26 cellular contexts compared by ENCODE assay signal in the genomic region with DNA sequence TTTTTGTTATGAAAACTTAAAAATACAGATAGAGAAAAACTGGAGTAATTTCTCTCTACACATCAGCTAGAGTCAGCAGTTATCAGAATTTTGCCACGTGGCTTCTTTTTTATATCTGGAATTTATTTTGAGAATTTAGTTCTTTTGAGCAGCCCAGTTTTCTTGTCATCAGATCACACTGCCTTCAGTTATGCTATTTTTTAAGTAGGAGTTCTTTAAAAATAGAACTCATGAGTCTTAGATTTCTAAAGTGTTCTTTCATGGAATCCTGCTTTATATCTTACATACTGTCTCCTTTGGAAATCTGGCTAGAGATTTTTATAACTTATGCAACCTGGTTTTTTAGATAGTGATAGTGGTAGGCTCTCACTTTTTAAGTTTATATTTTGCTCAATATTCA. TPM values are rescaled to one million over a fixed set of nuclear protein-coding genes. Genes with fewer than 3 reads are reported as not detected.
"Had no signal": no experiment of that assay in that cellular context is flagged by ENCODE, and none has a peak within 500 bp of the region (broad histone marks: within the 10 kb centered on the region; RNA-seq: fewer than 3 reads in every experiment).

No MANE protein-coding gene starts in this region.

- DNase-seq: activated CD4-positive, alpha-beta memory T cell treated with anti-CD3 and anti-CD28 coated beads, Interleukin-2, amount 10 ng/mL, durations not matched to agents 7 days and 5 days; activated CD4-positive, alpha-beta T cell treated with anti-CD3 and anti-CD28 coated beads for 1 hour; activated CD4-positive, alpha-beta T cell treated with anti-CD3 and anti-CD28 coated beads for 4 hours; activated CD4-positive, alpha-beta T cell treated with anti-CD3 and anti-CD28 coated beads, Interleukin-2, amount 10 ng/mL, durations not matched to agents 7 days and 5 days; activated CD4-positive, alpha-beta T cell treated with anti-CD3 and anti-CD28 coated beads, Interleukin-2, amount 50 U/mL, for 4 hours; activated effector memory CD4-positive, alpha-beta T cell treated with Interleukin-2 at 50 U/mL for 16 hours; activated gamma-delta T cell treated with Interleukin-2 at 50 U/mL for 16 hours; activated naive CD4-positive, alpha-beta T cell treated with anti-CD3 and anti-CD28 coated beads, Interleukin-2, amount 50 U/mL, for 16 hours; activated naive CD4-positive, alpha-beta T cell treated with Interleukin-2 at 50 U/mL for 16 hours; activated T-cell treated with anti-CD3 and anti-CD28 coated beads, Interleukin-2, amount 50 U/mL, for 4 hours; amygdala; aorta; body of pancreas; colonic mucosa; effector memory CD8-positive, alpha-beta T cell; erythroblast; foreskin melanocyte; heart right ventricle; T-helper 2 cell had no signal

- H3K27ac ChIP-seq: body of pancreas, colonic mucosa, esophagus muscularis mucosa, gastroesophageal sphincter, heart right ventricle had no signal

- H3K4me3 ChIP-seq: body of pancreas, colonic mucosa, esophagus muscularis mucosa, gastroesophageal sphincter, heart right ventricle had no signal

- H3K9me3 ChIP-seq: body of pancreas, colonic mucosa, esophagus muscularis mucosa, gastroesophageal sphincter, heart right ventricle had no signal

- H3K4me1 ChIP-seq: colonic mucosa, esophagus muscularis mucosa, gastroesophageal sphincter, heart right ventricle had no signal

- H3K36me3 Mint-ChIP-seq: activated naive CD8-positive, alpha-beta T cell had no signal

- H3K36me3 ChIP-seq: colonic mucosa, gastroesophageal sphincter had no signal

- H3K27me3 Mint-ChIP-seq: activated CD4-positive, alpha-beta T cell treated with anti-CD3 and anti-CD28 coated beads, Interleukin-2, amount 10 ng/mL, durations not matched to agents 7 days and 5 days; activated naive CD8-positive, alpha-beta T cell; activated T-helper 17 cell treated with anti-CD3 and anti-CD28 coated beads, Interleukin-2, amount 50 U/mL, for 72 hours had no signal

- H3K27me3 ChIP-seq: body of pancreas, colonic mucosa, esophagus muscularis mucosa, gastroesophageal sphincter, heart right ventricle had no signal

- H3K27ac Mint-ChIP-seq: activated CD4-positive, alpha-beta memory T cell treated with anti-CD3 and anti-CD28 coated beads, Interleukin-2, amount 10 ng/mL, durations not matched to agents 7 days and 5 days; activated CD4-positive, alpha-beta T cell treated with anti-CD3 and anti-CD28 coated beads, Interleukin-2, amount 10 ng/mL, durations not matched to agents 7 days and 5 days; activated naive CD8-positive, alpha-beta T cell; activated T-helper 17 cell treated with anti-CD3 and anti-CD28 coated beads, Interleukin-2, amount 50 U/mL, for 72 hours; effector memory CD8-positive, alpha-beta T cell had no signal

- H3K4me3 Mint-ChIP-seq: activated CD4-positive, alpha-beta memory T cell treated with anti-CD3 and anti-CD28 coated beads, Interleukin-2, amount 10 ng/mL, durations not matched to agents 7 days and 5 days; activated CD4-positive, alpha-beta T cell treated with anti-CD3 and anti-CD28 coated beads, Interleukin-2, amount 10 ng/mL, durations not matched to agents 7 days and 5 days; activated naive CD8-positive, alpha-beta T cell; activated T-cell treated with anti-CD3 and anti-CD28 coated beads, Interleukin-2, amount 50 U/mL, for 4 hours; activated T-helper 17 cell treated with anti-CD3 and anti-CD28 coated beads, Interleukin-2, amount 50 U/mL, for 72 hours; effector memory CD8-positive, alpha-beta T cell had no signal

- H3K4me1 Mint-ChIP-seq: activated CD4-positive, alpha-beta memory T cell treated with anti-CD3 and anti-CD28 coated beads, Interleukin-2, amount 10 ng/mL, durations not matched to agents 7 days and 5 days; activated CD4-positive, alpha-beta T cell treated with anti-CD3 and anti-CD28 coated beads, Interleukin-2, amount 10 ng/mL, durations not matched to agents 7 days and 5 days; activated T-helper 17 cell treated with anti-CD3 and anti-CD28 coated beads, Interleukin-2, amount 50 U/mL, for 72 hours had no signal

- H3K9me3 Mint-ChIP-seq: activated CD4-positive, alpha-beta memory T cell treated with anti-CD3 and anti-CD28 coated beads, Interleukin-2, amount 10 ng/mL, durations not matched to agents 7 days and 5 days; activated CD4-positive, alpha-beta T cell treated with anti-CD3 and anti-CD28 coated beads, Interleukin-2, amount 10 ng/mL, durations not matched to agents 7 days and 5 days; activated T-cell treated with anti-CD3 and anti-CD28 coated beads, Interleukin-2, amount 50 U/mL, for 4 hours; activated T-helper 17 cell treated with anti-CD3 and anti-CD28 coated beads, Interleukin-2, amount 50 U/mL, for 72 hours; effector memory CD8-positive, alpha-beta T cell had no signal

RNA-seq across cellular contexts. Expression of a gene that starts 24.2 kb away (rescaled TPM):
- total RNA-seq: activated CD4-positive, alpha-beta memory T cell treated with anti-CD3 and anti-CD28 coated beads, Interleukin-2, amount 10 ng/mL, durations not matched to agents 7 days and 5 days; activated CD4-positive, alpha-beta T cell treated with anti-CD3 and anti-CD28 coated beads, Interleukin-2, amount 10 ng/mL, durations not matched to agents 7 days and 5 days; activated T-helper 17 cell treated with anti-CD3 and anti-CD28 coated beads, Interleukin-2, amount 50 U/mL, for 72 hours; aorta; dermis microvascular lymphatic vessel endothelial cell; esophagus muscularis mucosa; glomerular endothelial cell; heart right ventricle; T-helper 1 cell treated with Interleukin-12 subunit alpha and Interleukin-12 subunit beta and Interleukin-4 antibody, amounts not matched to agents 30 ng/mL and 1 ng/mL, for 36 hours had no signal
- polyA plus RNA-seq: heart right ventricle had no signal
